Comparison of ENCODE assay signal across 1 cellular context in genomic region chr10:28897617-28898464, GRCh38.
A peak's percentile ranks its signal among the peaks of the same experiment; 100 is the strongest.
TF ChIP-seq lines count a peak whose summit lies in the region.

No MANE protein-coding gene starts in this region.

TF ChIP-seq in K562, 482 proteins besides CTCF, POLR2A, EP300 and RAD21 (continued from another document and continues in another):
- TF ChIP-seq ZNF518B (CRISPR knock-in tag; IDR thresholded peaks at IDR 0.05) (no peak), NBN (IDR thresholded peaks at IDR 0.05; ENCODE audit: low read depth) (no peak), PYGO2 (tag; IDR thresholded peaks at IDR 0.05) (no peak), SMAD3 (CRISPR knock-in tag; conservative IDR thresholded peaks at IDR 0.05) (no peak), POLR2B (IDR thresholded peaks at IDR 0.05; ENCODE audit: low read depth, partially characterized antibody) (no peak), CXXC5 (CRISPR knock-in tag; IDR thresholded peaks at IDR 0.05) (peak; percentile 29), KHSRP (IDR thresholded peaks at IDR 0.05) (no peak), BRCA1 (IDR thresholded peaks at IDR 0.05) (no peak), BRCA1 (CRISPR knock-in tag; IDR thresholded peaks at IDR 0.05) (no peak), TRIM24 (IDR thresholded peaks at IDR 0.05) (peak in 1 of 2 experiments; percentile 47; a peak in 1 of 4 replicates), ELF1 (tag; IDR thresholded peaks at IDR 0.05) (no peak), SMC3 (conservative IDR thresholded peaks at IDR 0.05; ENCODE audit: insufficient read depth, low read depth, low read length) (no peak), SIX5 (IDR thresholded peaks at IDR 0.05; ENCODE audit: borderline replicate concordance in 1 of 2, insufficient read depth in 1 of 2, low read depth in 1 of 2, low read length in 2 of 2) (no peak), SMAD4 (CRISPR knock-in tag; conservative IDR thresholded peaks at IDR 0.05) (0 out of 2 replicates have a peak, but pooled peaks have one; percentile 49), XRCC5 (IDR thresholded peaks at IDR 0.05; ENCODE audit: low read depth, low read length) (no peak), ZNF282 (CRISPR knock-in tag; IDR thresholded peaks at IDR 0.05) (no peak), ZNF217 (CRISPR knock-in tag; IDR thresholded peaks at IDR 0.05) (no peak), CBX1 (IDR thresholded peaks at IDR 0.05; ENCODE audit: low read depth) (no peak), MCM5 (IDR thresholded peaks at IDR 0.05; ENCODE audit: low read depth) (no peak), U2AF2 (optimal IDR thresholded peaks at IDR 0.05; ENCODE audit: low read depth, low read length) (no peak), LARP7 (IDR thresholded peaks at IDR 0.05) (no peak), ZFPM2 (CRISPR knock-in tag; IDR thresholded peaks at IDR 0.05) (no peak), CREM (IDR thresholded peaks at IDR 0.05; ENCODE audit: low read depth) (no peak), MYNN (IDR thresholded peaks at IDR 0.05) (no peak), MYNN (CRISPR knock-in tag; IDR thresholded peaks at IDR 0.05) (no peak), SAFB (IDR thresholded peaks at IDR 0.05; ENCODE audit: borderline replicate concordance, low read depth, low read length) (no peak), SMARCA4 (IDR thresholded peaks at IDR 0.05) (no peak), ATF2 (CRISPR knock-in tag; IDR thresholded peaks at IDR 0.05) (no peak), HINFP (tag; conservative IDR thresholded peaks at IDR 0.05; ENCODE audit: low read depth) (no peak), ZC3H4 (CRISPR knock-in tag; IDR thresholded peaks at IDR 0.05; ENCODE audit: borderline replicate concordance) (no peak), ARID3B (CRISPR knock-in tag; IDR thresholded peaks at IDR 0.05; ENCODE audit: borderline replicate concordance) (no peak), NCOA4 (IDR thresholded peaks at IDR 0.05; ENCODE audit: partially characterized antibody) (no peak), ZKSCAN1 (IDR thresholded peaks at IDR 0.05; ENCODE audit: low read depth, low read length) (no peak), FOXJ2 (tag; IDR thresholded peaks at IDR 0.05) (no peak), RBM22 (IDR thresholded peaks at IDR 0.05; ENCODE audit: low read depth, low read length, poor library complexity, severe bottlenecking) (no peak), MGA (IDR thresholded peaks at IDR 0.05) (0 out of 2 replicates have a peak, but pooled peaks have one; percentile 20), HNRNPK (IDR thresholded peaks at IDR 0.05; ENCODE audit: low read depth, low read length, poor library complexity, severe bottlenecking) (no peak), CSDE1 (IDR thresholded peaks at IDR 0.05) (no peak), ZNF561 (CRISPR knock-in tag; conservative IDR thresholded peaks at IDR 0.05) (no peak), ATF3 (IDR thresholded peaks at IDR 0.05) (peak; percentile 30; the same call in 1 of the 2 replicates), ATF3 (CRISPR knock-in tag; conservative IDR thresholded peaks at IDR 0.05) (no peak), GTF2B (IDR thresholded peaks at IDR 0.05; ENCODE audit: extremely low read depth, insufficient read length) (no peak), ZFX (CRISPR knock-in tag; IDR thresholded peaks at IDR 0.05) (no peak), HNRNPH1 (optimal IDR thresholded peaks at IDR 0.05; ENCODE audit: low read depth, low read length) (no peak), TAL1 (IDR thresholded peaks at IDR 0.05) (no peak), TAF1 (IDR thresholded peaks at IDR 0.05; ENCODE audit: control insufficient read depth, extremely low read depth, insufficient read depth, low read length, severe bottlenecking) (no peak), CEBPG (CRISPR knock-in tag; IDR thresholded peaks at IDR 0.05) (peak; percentile 16; the same call in 1 of the 2 replicates), CEBPG (tag; conservative IDR thresholded peaks at IDR 0.05 in 1 of 2, IDR thresholded peaks at IDR 0.05 in 1 of 2) (peak in 1 of 2 experiments; percentile 55; a peak in 2 of 4 replicates), ETV5 (CRISPR knock-in tag; IDR thresholded peaks at IDR 0.05; ENCODE audit: low read depth) (no peak), ZNF707 (CRISPR knock-in tag; conservative IDR thresholded peaks at IDR 0.05) (no peak)
